In genomic region chr9:110578896-110579752, GRCh38 we compare ENCODE assay signal across 9 cellular contexts. TPM values are rescaled to one million over a fixed set of nuclear protein-coding genes. Genes with fewer than 3 reads are reported as not detected.
DNase-seq lines count a peak whose midpoint lies in the region; ATAC-seq and TF ChIP-seq lines count a peak whose summit lies in the region.
"Had no signal": no experiment of that assay in that cellular context is flagged by ENCODE, and none has a peak within 500 bp of the region (broad histone marks: within the 10 kb centered on the region; RNA-seq: fewer than 3 reads in every experiment).

Gene SVEP1, minus strand, starts transcription at chr9:110579741. Its CDS starts 198 bp downstream, at chr9:110579543.

- POLR2A ChIA-PET in activated CD8-positive, alpha-beta T cell treated with anti-CD3 and anti-CD28 coated beads, Interleukin-2, amount 10 ng/mL, durations not matched to agents 7 days and 5 days (lab: Charles Lee), result no interaction called here

- 3% methylated on average over 99 of the region's 99 CpGs for WGBS in thymus

- H3K27ac Mint-ChIP-seq in activated CD8-positive, alpha-beta T cell treated with anti-CD3 and anti-CD28 coated beads, Interleukin-2, amount 10 ng/mL, durations not matched to agents 7 days and 5 days, result no peak within 1 kb of the TSS

- ATAC-seq in activated CD8-positive, alpha-beta T cell treated with anti-CD3 and anti-CD28 coated beads, Interleukin-2, amount 10 ng/mL, durations not matched to agents 7 days and 5 days, result no peak
- no peak for ATAC-seq in GM18498 (IDR thresholded peaks at IDR 0.05; ENCODE audit: unreplicated experiment)

- no peak within 1 kb of the TSS for H3K4me3 Mint-ChIP-seq in activated CD8-positive, alpha-beta T cell treated with anti-CD3 and anti-CD28 coated beads, Interleukin-2, amount 10 ng/mL, durations not matched to agents 7 days and 5 days

- TF ChIP-seq CTCF in epithelial cell of esophagus (IDR thresholded peaks at IDR 0.05; ENCODE audit: insufficient read depth, low read depth, low read length, missing control alignments), result no peak

- H3K36me3 Mint-ChIP-seq in activated CD8-positive, alpha-beta T cell treated with anti-CD3 and anti-CD28 coated beads, Interleukin-2, amount 10 ng/mL, durations not matched to agents 7 days and 5 days (ENCODE audit: low read depth), result no peaks in the 10 kb centered on the region

- peak within 1 kb of the TSS; percentile 41 for H3K4me3 ChIP-seq in epithelial cell of esophagus (ENCODE audit: low read length)
- peak within 1 kb of the TSS; percentile 4 for H3K4me3 ChIP-seq in thymus (ENCODE audit: low read length)
- H3K4me3 ChIP-seq: HAP-1 had no signal

- DNase-seq in DMS53 (lab: John Stamatoyannopoulos, UW) (peak; percentile 72), NCI-H69 (lab: John Stamatoyannopoulos, UW) (peak; percentile 45), epithelial cell of esophagus (ENCODE audit: low read depth) (peak; percentile 73), lung microvascular endothelial cell (ENCODE audit: low read depth in 2 of 2) (peak; percentile 20 to 31), SKM-1 treated with dmso at 0.1 percent for 144 hours (lab: John Stamatoyannopoulos, UW; ENCODE audit: unreplicated experiment) (no peak)
- DNase-seq in activated CD8-positive, alpha-beta T cell treated with anti-CD3 and anti-CD28 coated beads, Interleukin-2, amount 10 ng/mL, durations not matched to agents 7 days and 5 days, result no peak

- no peaks in the 10 kb centered on the region for H3K9me3 ChIP-seq in thymus (ENCODE audit: control insufficient read depth)
- H3K9me3 ChIP-seq: HAP-1 had no signal

- peaks cover 34% of the 10 kb centered on the region for H3K27me3 ChIP-seq in thymus (ENCODE audit: control insufficient read depth, insufficient read depth)

- CTCF ChIA-PET in activated CD8-positive, alpha-beta T cell treated with anti-CD3 and anti-CD28 coated beads, Interleukin-2, amount 10 ng/mL, durations not matched to agents 7 days and 5 days (lab: Charles Lee), result no interaction called here

- H3K9me3 Mint-ChIP-seq in activated CD8-positive, alpha-beta T cell treated with anti-CD3 and anti-CD28 coated beads, Interleukin-2, amount 10 ng/mL, durations not matched to agents 7 days and 5 days (ENCODE audit: insufficient read depth), result no peaks in the 10 kb centered on the region

- H3K27ac ChIP-seq in thymus (ENCODE audit: low read depth), result no peak within 1 kb of the TSS

- no peaks in the 10 kb centered on the region for H3K36me3 ChIP-seq in thymus (ENCODE audit: control insufficient read depth, insufficient read depth)
- H3K36me3 ChIP-seq: HAP-1 had no signal

- no peaks in the 10 kb centered on the region for H3K4me1 ChIP-seq in thymus (ENCODE audit: control insufficient read depth, insufficient read depth, low read length)
- H3K4me1 ChIP-seq: HAP-1 had no signal

- H3K27me3 Mint-ChIP-seq in activated CD8-positive, alpha-beta T cell treated with anti-CD3 and anti-CD28 coated beads, Interleukin-2, amount 10 ng/mL, durations not matched to agents 7 days and 5 days (ENCODE audit: low read depth), result peaks cover 32% of the 10 kb centered on the region

- H3K4me1 Mint-ChIP-seq in activated CD8-positive, alpha-beta T cell treated with anti-CD3 and anti-CD28 coated beads, Interleukin-2, amount 10 ng/mL, durations not matched to agents 7 days and 5 days (ENCODE audit: low read depth), result peaks cover 2% of the 10 kb centered on the region

RNA-seq across cellular contexts. Expression of gene SVEP1, which starts in this region (rescaled TPM):
- under 0.01 TPM in 2 replicates for total RNA-seq in lung microvascular endothelial cell
- 0.52 TPM for polyA plus RNA-seq in thymus
- not detected for total RNA-seq in activated CD8-positive, alpha-beta T cell treated with anti-CD3 and anti-CD28 coated beads, Interleukin-2, amount 10 ng/mL, durations not matched to agents 7 days and 5 days

Comparison
In these comparisons a context has a peak if more than half of its experiments do, and no peak if none do; other contexts are left out.
1. Peak in DNase-seq in lung microvascular endothelial cell; RNA of the gene not detected or under 1 TPM.
2. DNase-seq: peak in DMS53 (single experiment), NCI-H69 (single experiment) and epithelial cell of esophagus (single experiment); none in activated CD8-positive, alpha-beta T cell treated with anti-CD3 and anti-CD28 coated beads, Interleukin-2, amount 10 ng/mL, durations not matched to agents 7 days and 5 days (single experiment) and SKM-1 treated with dmso at 0.1 percent for 144 hours (single experiment).